In genomic region chr17:10469459-10469858, GRCh38 we compare ENCODE assay signal across 32 cellular contexts. TPM values are rescaled to one million over a fixed set of nuclear protein-coding genes. Genes with fewer than 3 reads are reported as not detected.
"Had no signal": no experiment of that assay in that cellular context is flagged by ENCODE, and none has a peak within 500 bp of the region (broad histone marks: within the 10 kb centered on the region; RNA-seq: fewer than 3 reads in every experiment).

Gene MYH4 (minus strand): TSS chr17:10469559. CDS start chr17:10466745, 2,814 bp downstream.

- H3K9me3 Mint-ChIP-seq: stimulated activated effector memory CD8-positive, alpha-beta T cell treated with anti-CD3 and anti-CD28 coated beads, Interleukin-12 subunit alpha, Interleukin-12 subunit beta, amount 100 ng/mL, for 72 hours; stimulated activated memory B cell treated with anti-CD40 and anti-IgM and Interleukin-4, amounts not matched to agents 10 μg/mL and 1 μg/mL and 100 μg/mL, for 72 hours; stimulated activated naive CD8-positive, alpha-beta T cell treated with anti-CD3 and anti-CD28 coated beads, Interleukin-15, amount 100 ng/mL, for 72 hours; type B pancreatic cell had no signal

- H3K27me3 Mint-ChIP-seq: stimulated activated memory B cell treated with anti-CD40 and anti-IgM and Interleukin-4, amounts not matched to agents 10 μg/mL and 1 μg/mL and 100 μg/mL, for 72 hours; stimulated activated naive CD8-positive, alpha-beta T cell treated with anti-CD3 and anti-CD28 coated beads, Interleukin-15, amount 100 ng/mL, for 72 hours had no signal

- H3K4me1 ChIP-seq: stomach, suprapubic skin, testis, thyroid gland, tibial artery, tibial nerve, transverse colon, upper lobe of left lung, upper lobe of right lung, uterus, vagina had no signal

- H3K4me1 Mint-ChIP-seq: stimulated activated effector memory CD8-positive, alpha-beta T cell treated with anti-CD3 and anti-CD28 coated beads, Interleukin-12 subunit alpha, Interleukin-12 subunit beta, amount 100 ng/mL, for 72 hours; stimulated activated memory B cell treated with anti-CD40 and anti-IgM and Interleukin-4, amounts not matched to agents 10 μg/mL and 1 μg/mL and 100 μg/mL, for 72 hours; stimulated activated naive B cell treated with anti-CD40 and anti-IgM and Interleukin-4, amounts not matched to agents 10 μg/mL and 1 μg/mL and 100 μg/mL, for 72 hours; stimulated activated naive CD8-positive, alpha-beta T cell treated with anti-CD3 and anti-CD28 coated beads, Interleukin-15, amount 100 ng/mL, for 72 hours had no signal

- H3K4me3 Mint-ChIP-seq: stimulated activated effector memory CD8-positive, alpha-beta T cell treated with anti-CD3 and anti-CD28 coated beads, Interleukin-12 subunit alpha, Interleukin-12 subunit beta, amount 100 ng/mL, for 72 hours; stimulated activated memory B cell treated with anti-CD40 and anti-IgM and Interleukin-4, amounts not matched to agents 10 μg/mL and 1 μg/mL and 100 μg/mL, for 72 hours; stimulated activated naive B cell treated with anti-CD40 and anti-IgM and Interleukin-4, amounts not matched to agents 10 μg/mL and 1 μg/mL and 100 μg/mL, for 72 hours; stimulated activated naive CD8-positive, alpha-beta T cell treated with anti-CD3 and anti-CD28 coated beads, Interleukin-15, amount 100 ng/mL, for 72 hours; stimulated activated naive CD8-positive, alpha-beta T cell treated with anti-CD3 and anti-CD28 coated beads, Interleukin-15, Interleukin-2, amounts not matched to agents 100 ng/mL and 50 ng/mL, for 24 hours; type B pancreatic cell had no signal

- H3K9me3 ChIP-seq: stomach, suprapubic skin, testis, thoracic aorta, thyroid gland, tibial artery, tibial nerve, transverse colon, upper lobe of left lung, upper lobe of right lung, uterus, vagina had no signal

- H3K36me3 ChIP-seq: stomach, suprapubic skin, thoracic aorta, thyroid gland, tibial artery, tibial nerve, transverse colon, upper lobe of left lung, upper lobe of right lung, uterus, vagina had no signal

- H3K27ac ChIP-seq: stomach, suprapubic skin, testis, thoracic aorta, thyroid gland, tibial artery, tibial nerve, transverse colon, upper lobe of left lung, upper lobe of right lung, uterus, vagina had no signal

- H3K36me3 Mint-ChIP-seq: stimulated activated effector memory CD8-positive, alpha-beta T cell treated with anti-CD3 and anti-CD28 coated beads, Interleukin-12 subunit alpha, Interleukin-12 subunit beta, amount 100 ng/mL, for 72 hours; stimulated activated memory B cell treated with anti-CD40 and anti-IgM and Interleukin-4, amounts not matched to agents 10 μg/mL and 1 μg/mL and 100 μg/mL, for 72 hours; stimulated activated naive B cell treated with anti-CD40 and anti-IgM and Interleukin-4, amounts not matched to agents 10 μg/mL and 1 μg/mL and 100 μg/mL, for 72 hours; type B pancreatic cell had no signal

- H3K4me3 ChIP-seq: stomach, suprapubic skin, testis, thoracic aorta, thyroid gland, tibial artery, tibial nerve, transverse colon, upper lobe of left lung, upper lobe of right lung, uterus, vagina had no signal

- H3K27me3 ChIP-seq: stomach, suprapubic skin, testis, thyroid gland, tibial artery, tibial nerve, transverse colon, upper lobe of left lung, uterus, vagina had no signal

- DNase-seq: stimulated activated CD4-positive, alpha-beta T cell treated with anti-CD3 and anti-CD28 coated beads, Interleukin-2, amount 100 ng/mL, for 48 hours; stimulated activated CD4-positive, alpha-beta T cell treated with anti-CD3 and anti-CD28 coated beads, Interleukin-4, amount 100 ng/mL, for 1 hour; stimulated activated CD4-positive, alpha-beta T cell treated with anti-CD3 and anti-CD28 coated beads, Interleukin-4, amount 100 ng/mL, for 24 hours; stimulated activated CD4-positive, alpha-beta T cell treated with anti-CD3 and anti-CD28 coated beads, Interleukin-4, amount 100 ng/mL, for 4 hours; stimulated activated CD8-positive, alpha-beta memory T cell treated with anti-CD3 and anti-CD28 coated beads, Interleukin-4, amount 100 ng/mL, for 48 hours; stimulated activated naive B cell treated with anti-CD40 and anti-IgM and Interleukin-4, amounts not matched to agents 10 μg/mL and 1 μg/mL and 100 μg/mL, for 72 hours; stimulated activated naive CD4-positive, alpha-beta T cell; stimulated activated naive CD4-positive, alpha-beta T cell treated with Interleukin-2 at 50 U/mL for 16 hours; stimulated activated naive CD8-positive, alpha-beta T cell treated with anti-CD3 and anti-CD28 coated beads, Interleukin-15, amount 100 ng/mL, for 72 hours; stimulated activated naive CD8-positive, alpha-beta T cell treated with anti-CD3 and anti-CD28 coated beads, Interleukin-15, Interleukin-2, amounts not matched to agents 100 U/mL and 50 U/mL, for 24 hours; stomach; substantia nigra; testis; thyroid gland; tibial artery; transverse colon; trophoblast cell; upper lobe of left lung; upper lobe of right lung; uterus had no signal

- H3K27ac Mint-ChIP-seq: stimulated activated effector memory CD8-positive, alpha-beta T cell treated with anti-CD3 and anti-CD28 coated beads, Interleukin-12 subunit alpha, Interleukin-12 subunit beta, amount 100 ng/mL, for 72 hours; stimulated activated memory B cell treated with anti-CD40 and anti-IgM and Interleukin-4, amounts not matched to agents 10 μg/mL and 1 μg/mL and 100 μg/mL, for 72 hours; stimulated activated naive B cell treated with anti-CD40 and anti-IgM and Interleukin-4, amounts not matched to agents 10 μg/mL and 1 μg/mL and 100 μg/mL, for 72 hours; stimulated activated naive CD8-positive, alpha-beta T cell treated with anti-CD3 and anti-CD28 coated beads, Interleukin-15, amount 100 ng/mL, for 72 hours; stimulated activated naive CD8-positive, alpha-beta T cell treated with anti-CD3 and anti-CD28 coated beads, Interleukin-15, Interleukin-2, amounts not matched to agents 100 ng/mL and 50 ng/mL, for 24 hours; type B pancreatic cell had no signal

RNA-seq across cellular contexts. Expression of gene MYH4, which starts in this region (rescaled TPM):
- total RNA-seq: stomach, subcutaneous adipose tissue, suprapubic skin, temporal lobe, thoracic aorta, thyroid gland, tibial nerve, transverse colon, upper lobe of left lung, upper lobe of right lung, ureter, uterus, vagina had no signal
- polyA plus RNA-seq: stomach, urinary bladder had no signal
